Comparison of ENCODE assay signal across 20 cellular contexts in genomic region chr2:75003773-75004172, GRCh38.
"Had no signal": no experiment of that assay in that cellular context is flagged by ENCODE, and none has a peak within 500 bp of the region (broad histone marks: within the 10 kb centered on the region; RNA-seq: fewer than 3 reads in every experiment).

No MANE protein-coding gene starts in this region.

- H3K4me1 Mint-ChIP-seq: activated CD4-positive, alpha-beta T cell treated with anti-CD3 and anti-CD28 coated beads, Interleukin-2, amount 10 ng/mL, durations not matched to agents 7 days and 5 days; activated CD8-positive, alpha-beta memory T cell treated with anti-CD3 and anti-CD28 coated beads, Interleukin-2, amount 10 ng/mL, durations not matched to agents 7 days and 5 days; activated naive CD4-positive, alpha-beta T cell treated with anti-CD3 and anti-CD28 coated beads, Interleukin-2, amount 10 ng/mL, durations not matched to agents 7 days and 5 days; natural killer cell had no signal

- DNase-seq: activated CD4-positive, alpha-beta T cell treated with anti-CD3 and anti-CD28 coated beads, Interleukin-2, amount 10 ng/mL, durations not matched to agents 7 days and 5 days; activated CD4-positive, CD25-positive, alpha-beta regulatory T cell treated with anti-CD3 and anti-CD28 coated beads, Interleukin-2, amount 50 U/mL, for 72 hours; activated CD8-positive, alpha-beta memory T cell treated with anti-CD3 and anti-CD28 coated beads, Interleukin-2, amount 10 ng/mL, durations not matched to agents 7 days and 5 days; activated CD8-positive, alpha-beta T cell treated with anti-CD3 and anti-CD28 coated beads for 36 hours; activated effector memory CD4-positive, alpha-beta T cell treated with anti-CD3 and anti-CD28 coated beads, Interleukin-2, amount 50 U/mL, for 16 hours; activated naive CD4-positive, alpha-beta T cell treated with anti-CD3 and anti-CD28 coated beads, Interleukin-2, amount 10 ng/mL, durations not matched to agents 7 days and 5 days; activated T-cell treated with anti-CD3 and anti-CD28 coated beads for 4 hours; effector CD4-positive, alpha-beta T cell; foreskin melanocyte; midbrain; natural killer cell; stimulated activated CD4-positive, alpha-beta T cell treated with anti-CD3 and anti-CD28 coated beads, Interleukin-2, amount 100 ng/mL, for 48 hours; stimulated activated CD8-positive, alpha-beta memory T cell treated with anti-CD3 and anti-CD28 coated beads, Interleukin-4, amount 100 ng/mL, for 48 hours; stimulated activated naive CD4-positive, alpha-beta T cell; upper lobe of left lung had no signal

- H3K36me3 Mint-ChIP-seq: activated naive CD4-positive, alpha-beta T cell treated with anti-CD3 and anti-CD28 coated beads, Interleukin-2, amount 10 ng/mL, durations not matched to agents 7 days and 5 days; natural killer cell had no signal

- H3K4me3 ChIP-seq: cardiac muscle cell, hepatocyte, prostate gland, thoracic aorta, upper lobe of left lung had no signal

- H3K27me3 ChIP-seq: cardiac muscle cell, hepatocyte, upper lobe of left lung had no signal

- H3K4me1 ChIP-seq: prostate gland, upper lobe of left lung had no signal

- H3K4me3 Mint-ChIP-seq: activated CD4-positive, alpha-beta T cell treated with anti-CD3 and anti-CD28 coated beads, Interleukin-2, amount 10 ng/mL, durations not matched to agents 7 days and 5 days; activated CD8-positive, alpha-beta memory T cell treated with anti-CD3 and anti-CD28 coated beads, Interleukin-2, amount 10 ng/mL, durations not matched to agents 7 days and 5 days; activated CD8-positive, alpha-beta T cell treated with anti-CD3 and anti-CD28 coated beads for 36 hours; activated naive CD4-positive, alpha-beta T cell treated with anti-CD3 and anti-CD28 coated beads, Interleukin-2, amount 10 ng/mL, durations not matched to agents 7 days and 5 days; dendritic cell treated with granulocyte-macrophage colony-stimulating factor and Interleukin-4, amounts not matched to agents 40 ng/mL and 50 ng/mL, for 4 days; natural killer cell had no signal

- H3K9me3 ChIP-seq: prostate gland, thoracic aorta, upper lobe of left lung had no signal

- H3K27me3 Mint-ChIP-seq: activated CD4-positive, alpha-beta T cell treated with anti-CD3 and anti-CD28 coated beads, Interleukin-2, amount 10 ng/mL, durations not matched to agents 7 days and 5 days; activated CD8-positive, alpha-beta memory T cell treated with anti-CD3 and anti-CD28 coated beads, Interleukin-2, amount 10 ng/mL, durations not matched to agents 7 days and 5 days; activated CD8-positive, alpha-beta T cell treated with anti-CD3 and anti-CD28 coated beads for 36 hours; activated naive CD4-positive, alpha-beta T cell treated with anti-CD3 and anti-CD28 coated beads, Interleukin-2, amount 10 ng/mL, durations not matched to agents 7 days and 5 days; dendritic cell treated with granulocyte-macrophage colony-stimulating factor and Interleukin-4, amounts not matched to agents 40 ng/mL and 50 ng/mL, for 4 days had no signal

- H3K27ac Mint-ChIP-seq: activated CD4-positive, alpha-beta T cell treated with anti-CD3 and anti-CD28 coated beads, Interleukin-2, amount 10 ng/mL, durations not matched to agents 7 days and 5 days; activated CD8-positive, alpha-beta memory T cell treated with anti-CD3 and anti-CD28 coated beads, Interleukin-2, amount 10 ng/mL, durations not matched to agents 7 days and 5 days; activated CD8-positive, alpha-beta T cell treated with anti-CD3 and anti-CD28 coated beads for 36 hours; activated naive CD4-positive, alpha-beta T cell treated with anti-CD3 and anti-CD28 coated beads, Interleukin-2, amount 10 ng/mL, durations not matched to agents 7 days and 5 days; dendritic cell treated with granulocyte-macrophage colony-stimulating factor and Interleukin-4, amounts not matched to agents 40 ng/mL and 50 ng/mL, for 4 days; natural killer cell had no signal

- H3K9me3 Mint-ChIP-seq: activated CD4-positive, alpha-beta T cell treated with anti-CD3 and anti-CD28 coated beads, Interleukin-2, amount 10 ng/mL, durations not matched to agents 7 days and 5 days; activated CD8-positive, alpha-beta T cell treated with anti-CD3 and anti-CD28 coated beads for 36 hours; activated naive CD4-positive, alpha-beta T cell treated with anti-CD3 and anti-CD28 coated beads, Interleukin-2, amount 10 ng/mL, durations not matched to agents 7 days and 5 days; natural killer cell had no signal

- H3K36me3 ChIP-seq: cardiac muscle cell, prostate gland, thoracic aorta, upper lobe of left lung had no signal

- ATAC-seq: activated CD8-positive, alpha-beta memory T cell treated with anti-CD3 and anti-CD28 coated beads, Interleukin-2, amount 10 ng/mL, durations not matched to agents 7 days and 5 days; activated CD8-positive, alpha-beta T cell treated with anti-CD3 and anti-CD28 coated beads for 36 hours; natural killer cell had no signal

- H3K27ac ChIP-seq: cardiac muscle cell, prostate gland, thoracic aorta, upper lobe of left lung had no signal
